Comparison of ENCODE assay signal across 25 cellular contexts in genomic region chr5:53520813-53521212, GRCh38. TPM values are rescaled to one million over a fixed set of nuclear protein-coding genes. Genes with fewer than 3 reads are reported as not detected.
"Had no signal": no experiment of that assay in that cellular context is flagged by ENCODE, and none has a peak within 500 bp of the region (broad histone marks: within the 10 kb centered on the region; RNA-seq: fewer than 3 reads in every experiment).

No MANE protein-coding gene starts in this region.

- H3K27ac ChIP-seq: colonic mucosa, esophagus muscularis mucosa, foreskin keratinocyte, gastroesophageal sphincter, heart left ventricle, hepatocyte, left lung, lower lobe of right lung had no signal

- ATAC-seq: effector memory CD8-positive, alpha-beta T cell; foreskin keratinocyte; gastroesophageal sphincter; heart left ventricle; left lung; left ventricle myocardium superior; lower lobe of right lung; mucosa of descending colon; naive thymus-derived CD8-positive, alpha-beta T cell had no signal

- H3K27ac Mint-ChIP-seq: dendritic cell treated with granulocyte-macrophage colony-stimulating factor and Interleukin-4, amounts not matched to agents 40 ng/mL and 50 ng/mL, for 4 days; effector memory CD8-positive, alpha-beta T cell; immature natural killer cell; mesothelial cell of epicardium; naive thymus-derived CD8-positive, alpha-beta T cell had no signal

- DNase-seq: colonic mucosa; cortex of kidney; effector CD8-positive, alpha-beta T cell; effector memory CD8-positive, alpha-beta T cell; foreskin keratinocyte; heart left ventricle; hypothalamus; immature natural killer cell; islet precursor cell; kidney; kidney glomerular epithelial cell; left lung; left ventricle myocardium superior; lower lobe of right lung; mesenchymal stem cell; mucosa of descending colon; naive B cell; naive thymus-derived CD8-positive, alpha-beta T cell had no signal

- H3K36me3 Mint-ChIP-seq: immature natural killer cell, naive B cell had no signal

- H3K4me3 ChIP-seq: colonic mucosa, esophagus muscularis mucosa, gastroesophageal sphincter, heart left ventricle, hepatocyte, left lung, lower lobe of right lung, mucosa of descending colon had no signal

- H3K4me1 ChIP-seq: colonic mucosa, esophagus muscularis mucosa, foreskin keratinocyte, gastroesophageal sphincter, heart left ventricle, left lung, lower lobe of right lung had no signal

- H3K9me3 ChIP-seq: colonic mucosa, lower lobe of right lung had no signal

- H3K36me3 ChIP-seq: colonic mucosa, esophagus muscularis mucosa, gastroesophageal sphincter, heart left ventricle, left lung, lower lobe of right lung had no signal

- H3K4me3 Mint-ChIP-seq: dendritic cell treated with granulocyte-macrophage colony-stimulating factor and Interleukin-4, amounts not matched to agents 40 ng/mL and 50 ng/mL, for 4 days; effector memory CD8-positive, alpha-beta T cell; immature natural killer cell; mesothelial cell of epicardium; naive B cell; naive thymus-derived CD8-positive, alpha-beta T cell had no signal

- FAIRE-seq: endothelial cell of umbilical vein, frontal cortex, kidney had no signal

- H3K27me3 Mint-ChIP-seq: dendritic cell treated with granulocyte-macrophage colony-stimulating factor and Interleukin-4, amounts not matched to agents 40 ng/mL and 50 ng/mL, for 4 days had no signal

- H3K4me1 Mint-ChIP-seq: immature natural killer cell; naive B cell; naive thymus-derived CD8-positive, alpha-beta T cell had no signal

- H3K27me3 ChIP-seq: colonic mucosa, esophagus muscularis mucosa, gastroesophageal sphincter, heart left ventricle, hepatocyte, left lung had no signal

RNA-seq across cellular contexts. Expression of gene FST, which starts 40.4 kb away (rescaled TPM):
- polyA plus RNA-seq: immature natural killer cell had no signal
